In the genomic region with DNA sequence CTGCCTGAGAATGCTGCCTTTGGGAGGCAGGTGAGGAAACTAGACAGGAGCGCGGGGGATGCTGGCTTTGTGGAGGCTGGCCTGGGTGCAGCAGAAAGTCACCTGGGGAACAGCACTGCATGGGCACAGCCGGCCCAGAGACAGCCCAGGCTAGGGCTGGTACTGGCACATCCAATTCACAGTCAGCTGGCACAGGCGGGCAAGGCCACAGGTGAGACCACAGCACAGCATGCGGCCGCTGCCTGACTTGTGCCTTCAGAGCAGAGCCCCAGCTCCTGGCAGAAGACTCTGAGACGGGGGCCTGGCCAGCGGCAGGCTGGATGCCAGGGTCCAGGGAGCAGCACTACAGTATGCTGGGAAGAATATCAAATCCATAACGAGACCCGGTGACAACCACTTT, we compare ENCODE assay signal across 18 cellular contexts.
"Had no signal": no experiment of that assay in that cellular context is flagged by ENCODE, and none has a peak within 500 bp of the region (broad histone marks: within the 10 kb centered on the region; RNA-seq: fewer than 3 reads in every experiment).

No MANE protein-coding gene starts in this region.

- H3K9me3 ChIP-seq: SK-N-SH had no signal

- H3K4me2 ChIP-seq: SK-N-SH had no signal

- DNase-seq: Karpas-422, KG1, MM.1S, NCI-H1092 treated with DMSO at 0.1 percent for 48 hours, NCI-H1436, NCI-H187, NCI-H2029, NCI-H2081 treated with DMSO at 0.1 percent for 48 hours, NCI-H2171, NCI-H226, NCI-H446, NCI-H510A, NCI-H524 treated with DMSO at 0.1 percent for 48 hours, NCI-H69, NCI-H774, RPMI8226, SHP77, SK-N-SH had no signal

- H3K9ac ChIP-seq: SK-N-SH had no signal
